Comparison of ENCODE assay signal across 8 cellular contexts in the genomic region with DNA sequence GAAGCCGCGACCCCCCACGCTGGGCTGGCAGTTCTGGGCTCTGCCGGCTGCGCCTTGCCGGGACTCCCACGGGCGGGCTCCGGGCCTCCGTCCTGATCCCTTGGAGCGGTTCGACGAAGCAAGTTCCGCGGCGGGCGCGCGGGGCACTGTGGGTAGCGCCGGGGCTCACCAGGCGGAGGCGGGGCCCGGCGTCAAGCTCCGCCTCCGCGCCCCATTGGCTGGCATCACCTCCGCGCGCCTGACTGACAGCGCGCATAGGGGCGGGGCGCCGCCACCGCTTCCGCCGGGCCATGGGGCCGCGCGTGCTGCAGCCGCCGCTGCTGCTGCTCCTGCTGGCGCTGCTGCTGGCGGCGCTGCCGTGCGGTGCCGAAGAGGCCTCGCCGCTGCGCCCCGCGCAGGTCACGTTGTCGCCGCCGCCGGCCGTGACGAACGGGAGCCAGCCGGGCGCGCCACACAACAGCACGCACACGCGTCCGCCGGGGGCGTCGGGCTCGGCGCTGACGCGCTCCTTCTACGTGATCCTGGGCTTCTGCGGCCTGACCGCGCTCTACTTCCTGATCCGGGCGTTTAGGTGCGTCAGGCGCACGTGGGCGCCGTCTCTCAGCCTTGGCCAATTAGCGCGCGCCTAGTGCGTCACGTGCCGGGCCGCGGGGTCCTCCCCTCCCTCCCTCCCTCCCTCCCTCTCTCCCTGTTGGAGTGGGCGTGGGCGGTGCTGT. TPM values are rescaled to one million over a fixed set of nuclear protein-coding genes. Genes with fewer than 3 reads are reported as not detected.
A peak's percentile ranks its signal among the peaks of the same experiment; 100 is the strongest.
DNase-seq lines count a peak whose midpoint lies in the region; ATAC-seq lines count a peak whose summit lies in the region.

A gene (plus strand): TSS at position 271 of the 716 bp plus-strand sequence. CDS start 20 bp downstream, at position 291.

- H3K4me3 ChIP-seq in mesendoderm (ENCODE audit: low read length), result peak within 1 kb of the TSS; percentile 77

- peaks cover 85% of the 10 kb centered on the region for H3K36me3 Mint-ChIP-seq in effector memory CD8-positive, alpha-beta T cell (ENCODE audit: insufficient read depth)

- H3K9me3 Mint-ChIP-seq in effector memory CD8-positive, alpha-beta T cell, result no peaks in the 10 kb centered on the region

- H3K4me1 ChIP-seq in mesendoderm (ENCODE audit: control insufficient read depth, low read depth, low read length), result no peaks in the 10 kb centered on the region

- H3K56ac ChIP-seq in mesendoderm (ENCODE audit: low read length), result peak within 1 kb of the TSS; percentile 99

- WGBS in mesendoderm (ENCODE audit: extremely low coverage, insufficient coverage, low lambda C conversion rate), result no CpG with 5 or more reads among the region's 98 CpGs

- H3K23ac ChIP-seq in mesendoderm (ENCODE audit: low read length), result peak within 1 kb of the TSS; percentile 100

- H3K4me1 Mint-ChIP-seq in effector memory CD8-positive, alpha-beta T cell (ENCODE audit: low read depth in 2 of 2), result peaks cover 42 to 47% of the 10 kb centered on the region in 2 donors

- H2BK15ac ChIP-seq in mesendoderm (replicated peaks; ENCODE audit: low read depth), result no peak within 1 kb of the TSS

- no peak within 1 kb of the TSS for H4K8ac ChIP-seq in mesendoderm (ENCODE audit: low read depth, low read length)

- peak within 1 kb of the TSS; percentile 98 for H3K4me2 ChIP-seq in mesendoderm (ENCODE audit: low read length)

- no peaks in the 10 kb centered on the region for H3K27me3 ChIP-seq in mesendoderm (ENCODE audit: insufficient read depth, low read length, poor library complexity)

- peak within 1 kb of the TSS; percentile 93 for H2BK5ac ChIP-seq in mesendoderm (ENCODE audit: low read length)

- no peaks in the 10 kb centered on the region for H3K27me3 Mint-ChIP-seq in effector memory CD8-positive, alpha-beta T cell

- DNase-seq in COLO829 (ENCODE audit: low spot score), result peak; percentile 95
- peak in 75 of 76 experiments; percentile 75 to 99 (median 97) for DNase-seq in HUDEP-2 (lab: John Stamatoyannopoulos, UW; ENCODE audit: unreplicated experiment in 76 of 76)
- DNase-seq in NOMO-1 treated with dmso at 0.1 percent for 144 hours (lab: John Stamatoyannopoulos, UW; ENCODE audit: unreplicated experiment), result peak; percentile 92
- peak in 2 of 3 experiments; percentile 92 to 93 for DNase-seq in activated CD8-positive, alpha-beta memory T cell treated with anti-CD3 and anti-CD28 coated beads for 48 hours (ENCODE audit: low read depth in 2 of 3, low spot score in 2 of 3)
- DNase-seq in effector memory CD8-positive, alpha-beta T cell, result peak; percentile 89 to 94 (median 94)
- DNase-seq in mesendoderm, result peak; percentile 99
- DNase-seq in stimulated activated CD8-positive, alpha-beta memory T cell treated with anti-CD3 and anti-CD28 coated beads, Interleukin-15, amount 100 ng/mL, for 1 hour (ENCODE audit: low read depth), result peak; percentile 93

- H3K4ac ChIP-seq in mesendoderm (ENCODE audit: low read depth, low read length), result peak within 1 kb of the TSS; percentile 40

- peak within 1 kb of the TSS; percentile 90 to 97 for H3K27ac Mint-ChIP-seq in effector memory CD8-positive, alpha-beta T cell

- peaks cover 14% of the 10 kb centered on the region for H3K36me3 ChIP-seq in mesendoderm (ENCODE audit: control insufficient read depth, insufficient read depth, low read length)

- peak within 1 kb of the TSS; percentile 86 for H3K18ac ChIP-seq in mesendoderm (ENCODE audit: low read length)

- peak; percentile 70 for ATAC-seq in GM21381 (IDR thresholded peaks at IDR 0.05; ENCODE audit: unreplicated experiment)
- ATAC-seq in effector memory CD8-positive, alpha-beta T cell (replicated peaks), result peak; percentile 81

- H3K4me3 Mint-ChIP-seq in effector memory CD8-positive, alpha-beta T cell, result peak within 1 kb of the TSS; percentile 74 to 80

- no peak within 1 kb of the TSS for H2AK5ac ChIP-seq in mesendoderm (ENCODE audit: low read length)

- peak within 1 kb of the TSS; percentile 98 for H3K9ac ChIP-seq in mesendoderm (ENCODE audit: low read length)

- H3K27ac ChIP-seq in mesendoderm (ENCODE audit: low read depth, low read length), result peak within 1 kb of the TSS; percentile 98

- peaks cover 35% of the 10 kb centered on the region for H3K79me2 ChIP-seq in mesendoderm (ENCODE audit: control insufficient read depth, insufficient read depth, low read length)

- no peak within 1 kb of the TSS for H2BK120ac ChIP-seq in mesendoderm (ENCODE audit: low read depth, low read length)

- no peak within 1 kb of the TSS for H4K5ac ChIP-seq in mesendoderm (ENCODE audit: low read length)

- H3K79me1 ChIP-seq in mesendoderm (ENCODE audit: low read length), result peaks cover 16% of the 10 kb centered on the region

RNA-seq across cellular contexts. Expression of the gene that starts here (rescaled TPM):
- polyA plus RNA-seq in mesendoderm (2013, experiment 1 of 2), result 55.7 TPM
- 57.0 TPM for polyA plus RNA-seq in mesendoderm (2013, experiment 2 of 2)

Comparison
In these comparisons a context has a peak if more than half of its experiments do, and no peak if none do; other contexts are left out.
1. Peak in every context shown above with its lines: DNase-seq, ATAC-seq, H3K4me3 ChIP-seq and H3K27ac ChIP-seq.